1 cellular context compared by ENCODE assay signal in genomic region chr7:100567045-100567730, GRCh38.
TF ChIP-seq lines count a peak whose summit lies in the region.

No MANE protein-coding gene starts in this region.

TF ChIP-seq in K562, 482 proteins besides CTCF, POLR2A, EP300 and RAD21:
- no peak for TF ChIP-seq MXI1 (IDR thresholded peaks at IDR 0.05; ENCODE audit: low read depth, low read length)
- TF ChIP-seq GABPB1 (CRISPR knock-in tag; IDR thresholded peaks at IDR 0.05): no peak
- no peak for TF ChIP-seq E2F1 (CRISPR knock-in tag; IDR thresholded peaks at IDR 0.05)
- no peak for TF ChIP-seq MEF2D (tag; conservative IDR thresholded peaks at IDR 0.05; ENCODE audit: low read depth)
- TF ChIP-seq POLR2G (IDR thresholded peaks at IDR 0.05; ENCODE audit: low read depth, low read length): peak; percentile 62
- TF ChIP-seq ZNF76 (CRISPR knock-in tag; IDR thresholded peaks at IDR 0.05; ENCODE audit: borderline replicate concordance): no peak
- 0 out of 2 replicates have a peak, but pooled peaks have one; percentile 40 for TF ChIP-seq CBFB (CRISPR knock-in tag; IDR thresholded peaks at IDR 0.05)
